Comparison of ENCODE assay signal across 8 cellular contexts in the genomic region with DNA sequence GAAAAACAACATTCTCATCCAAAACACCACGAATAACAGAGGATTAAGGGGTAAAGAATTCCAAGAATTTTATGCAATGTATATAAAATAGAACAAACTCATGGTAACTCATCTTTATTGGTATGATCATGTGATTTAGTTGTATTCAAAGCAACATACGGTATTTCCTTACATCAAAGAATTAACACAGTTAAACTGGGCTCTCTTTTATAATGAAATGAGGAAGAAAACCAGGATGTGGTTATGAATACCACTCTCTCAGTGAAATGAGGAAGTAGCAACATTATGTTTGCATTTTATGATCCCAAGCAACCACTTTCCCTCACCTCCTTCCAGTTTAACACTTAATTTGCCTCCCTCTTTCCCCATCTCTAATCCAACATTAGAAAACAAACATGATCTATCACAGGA. TPM values are rescaled to one million over a fixed set of nuclear protein-coding genes. Genes with fewer than 3 reads are reported as not detected.
DNase-seq lines count a peak whose midpoint lies in the region; ATAC-seq, FAIRE-seq and TF ChIP-seq lines count a peak whose summit lies in the region.

No MANE protein-coding gene starts in this region.

- FAIRE-seq in small intestine (lab: Jason Lieb, UNC), result no peak

- DNase-seq in GM13976 (ENCODE audit: low spot score) (peak; percentile 48), NAMALWA (ENCODE audit: low spot score) (peak; percentile 84), cardiac fibroblast (ENCODE audit: low read depth in 2 of 2) (peak; percentile 36 to 48), small intestine (peak; percentile 52), prostate gland (ENCODE audit: low spot score) (no peak), WERI-Rb-1 (no peak)

- H3K4me3 ChIP-seq in cardiac fibroblast (replicated peaks in 1 of 2; ENCODE audit: low read depth in 2 of 2, low read length in 2 of 2), result no peak overlapping the region
- no peak overlapping the region for H3K4me3 ChIP-seq in small intestine (ENCODE audit: low read depth in 1 of 2, low read length in 2 of 2)
- H3K4me3 ChIP-seq in prostate gland, result no peak overlapping the region
- no peak overlapping the region for H3K4me3 ChIP-seq in WERI-Rb-1 (ENCODE audit: low read depth, low read length)

- no peaks in the 10 kb centered on the region for H3K27me3 ChIP-seq in small intestine (ENCODE audit: control insufficient read depth in 2 of 2, insufficient read depth in 2 of 2, low read length in 2 of 2)
- H3K27me3 ChIP-seq in prostate gland (replicated peaks; ENCODE audit: insufficient read depth), result no peaks in the 10 kb centered on the region
- H3K27me3 ChIP-seq in WERI-Rb-1 (ENCODE audit: insufficient read depth, low read depth, severe bottlenecking), result no peaks in the 10 kb centered on the region

- no peak for TF ChIP-seq CTCF in GM13976 (IDR thresholded peaks at IDR 0.05; ENCODE audit: borderline replicate concordance, control extremely low read depth, extremely low read depth, insufficient read depth, missing control alignments)
- no peak for TF ChIP-seq CTCF in cardiac fibroblast (IDR thresholded peaks at IDR 0.05; ENCODE audit: low read depth, low read length)
- no peak for TF ChIP-seq CTCF in prostate gland (IDR thresholded peaks at IDR 0.05)
- TF ChIP-seq CTCF in WERI-Rb-1 (IDR thresholded peaks at IDR 0.05; ENCODE audit: low read depth, low read length), result no peak

- 6 to 23% (median 17%) methylated on average over 2 of the region's 2 CpGs for WGBS in small intestine, 3 donors
- 30% methylated on average over 2 of the region's 2 CpGs for WGBS in prostate gland

- TF ChIP-seq POLR2A in prostate gland (IDR thresholded peaks at IDR 0.05), result no peak

- H3K4me1 ChIP-seq in small intestine (ENCODE audit: control insufficient read depth in 2 of 2, insufficient read depth in 1 of 2, low read depth in 1 of 2, low read length in 1 of 2) (peaks cover 3 to 5% of the 10 kb centered on the region in 2 donors), prostate gland (replicated peaks) (no peaks in the 10 kb centered on the region)

- H3K27ac ChIP-seq in small intestine (ENCODE audit: low read depth in 1 of 2, low read length in 1 of 2) (peak overlapping the region; percentile 48 to 64), prostate gland (peak overlapping the region in 1 of 2 donors; percentile 9), WERI-Rb-1 (no peak overlapping the region)

- intact Hi-C loops in prostate gland (cut with DNase I), result no loop called here

- ATAC-seq in GM21825 (IDR thresholded peaks at IDR 0.05; ENCODE audit: unreplicated experiment) (peak; percentile 51), HG02970 (IDR thresholded peaks at IDR 0.05; ENCODE audit: low FRiP score, unreplicated experiment) (no peak)

- in situ Hi-C loops in GM13976 (cut with MboI; ENCODE audit: low sequenced_read_pairs, unreplicated experiment), result no loop called here

- peaks cover 0 to 3% of the 10 kb centered on the region in 2 donors for H3K36me3 ChIP-seq in small intestine (ENCODE audit: control insufficient read depth in 2 of 2, insufficient read depth in 2 of 2, low read length in 2 of 2)
- H3K36me3 ChIP-seq in prostate gland, result no peaks in the 10 kb centered on the region
- H3K36me3 ChIP-seq in WERI-Rb-1, result peaks cover 18% of the 10 kb centered on the region

- H3K9me3 ChIP-seq in small intestine (ENCODE audit: control insufficient read depth, low read depth) (no peaks in the 10 kb centered on the region), prostate gland (no peaks in the 10 kb centered on the region), WERI-Rb-1 (ENCODE audit: severe bottlenecking) (no peaks in the 10 kb centered on the region)

RNA-seq across cellular contexts. Expression of a gene that starts 22.9 kb away (rescaled TPM):
- polyA plus RNA-seq in small intestine, result 10 to 100 TPM in 1 of 3 donors, 1 to 10 TPM in 2; 5.9 to 27.5 (median 6.7) TPM
- 10 to 100 TPM; 20.0 to 24.5 TPM for total RNA-seq in prostate gland

Comparison
In these comparisons a context has a peak if more than half of its experiments do, and no peak if none do; other contexts are left out.
1. DNase-seq: peak in GM13976 (single experiment), NAMALWA (single experiment), cardiac fibroblast (2 of 2) and small intestine (single experiment); none in prostate gland (single experiment) and WERI-Rb-1 (single experiment).